Comparison of ENCODE assay signal across 15 cellular contexts in genomic region chr5:150233706-150234105, GRCh38. TPM values are rescaled to one million over a fixed set of nuclear protein-coding genes. Genes with fewer than 3 reads are reported as not detected.
"Had no signal": no experiment of that assay in that cellular context is flagged by ENCODE, and none has a peak within 500 bp of the region (broad histone marks: within the 10 kb centered on the region; RNA-seq: fewer than 3 reads in every experiment).

No MANE protein-coding gene starts in this region.

RNA-seq across cellular contexts. Expression of gene SLC6A7, which starts 43.8 kb away (rescaled TPM):
- total RNA-seq: activated CD4-positive, alpha-beta memory T cell treated with anti-CD3 and anti-CD28 coated beads, Interleukin-2, amount 10 ng/mL, durations not matched to agents 7 days and 5 days; activated CD4-positive, alpha-beta T cell treated with anti-CD3 and anti-CD28 coated beads for 36 hours; activated CD4-positive, alpha-beta T cell treated with anti-CD3 and anti-CD28 coated beads, Interleukin-2, amount 10 ng/mL, durations not matched to agents 7 days and 5 days; activated CD8-positive, alpha-beta memory T cell treated with anti-CD3 and anti-CD28 coated beads, Interleukin-2, amount 10 ng/mL, durations not matched to agents 7 days and 5 days; activated CD8-positive, alpha-beta T cell treated with anti-CD3 and anti-CD28 coated beads, Interleukin-2, amount 10 ng/mL, durations not matched to agents 7 days and 5 days; activated naive CD8-positive, alpha-beta T cell treated with anti-CD3 and anti-CD28 coated beads, Interleukin-2, amount 10 ng/mL, durations not matched to agents 7 days and 5 days; activated T-helper 2 cell treated with anti-CD3 and anti-CD28 coated beads, Interferon-gamma antibody, Interleukin-2, Interleukin-4, amounts not matched to agents 10 μg/mL and 5 μg/mL and 100 μg/mL, durations not matched to agents 14 hours and 24 hours and 36 hours; aorta; astrocyte; body of pancreas; cardiac septum; T-helper 1 cell treated with Interleukin-12 subunit alpha and Interleukin-12 subunit beta and Interleukin-4 antibody, amounts not matched to agents 30 ng/mL and 1 ng/mL, for 36 hours; T-helper 17 cell; T-helper 2 cell treated with Interferon-gamma antibody and Interleukin-4, amounts not matched to agents 100 ng/mL and 5 ng/mL, for 36 hours had no signal
- polyA plus RNA-seq: adipose tissue had no signal

RNA-seq across cellular contexts. Expression of gene CAMK2A, which starts 55.9 kb away (rescaled TPM):
- total RNA-seq: activated CD4-positive, alpha-beta memory T cell treated with anti-CD3 and anti-CD28 coated beads, Interleukin-2, amount 10 ng/mL, durations not matched to agents 7 days and 5 days; activated CD4-positive, alpha-beta T cell treated with anti-CD3 and anti-CD28 coated beads for 36 hours; activated CD4-positive, alpha-beta T cell treated with anti-CD3 and anti-CD28 coated beads, Interleukin-2, amount 10 ng/mL, durations not matched to agents 7 days and 5 days; activated CD8-positive, alpha-beta memory T cell treated with anti-CD3 and anti-CD28 coated beads, Interleukin-2, amount 10 ng/mL, durations not matched to agents 7 days and 5 days; activated CD8-positive, alpha-beta T cell treated with anti-CD3 and anti-CD28 coated beads, Interleukin-2, amount 10 ng/mL, durations not matched to agents 7 days and 5 days; activated naive CD8-positive, alpha-beta T cell treated with anti-CD3 and anti-CD28 coated beads, Interleukin-2, amount 10 ng/mL, durations not matched to agents 7 days and 5 days; activated T-helper 2 cell treated with anti-CD3 and anti-CD28 coated beads, Interferon-gamma antibody, Interleukin-2, Interleukin-4, amounts not matched to agents 10 μg/mL and 5 μg/mL and 100 μg/mL, durations not matched to agents 14 hours and 24 hours and 36 hours; T-helper 1 cell treated with Interleukin-12 subunit alpha and Interleukin-12 subunit beta and Interleukin-4 antibody, amounts not matched to agents 30 ng/mL and 1 ng/mL, for 36 hours; T-helper 17 cell; T-helper 2 cell treated with Interferon-gamma antibody and Interleukin-4, amounts not matched to agents 100 ng/mL and 5 ng/mL, for 36 hours had no signal
